1 cellular context compared by ENCODE assay signal in the genomic region with DNA sequence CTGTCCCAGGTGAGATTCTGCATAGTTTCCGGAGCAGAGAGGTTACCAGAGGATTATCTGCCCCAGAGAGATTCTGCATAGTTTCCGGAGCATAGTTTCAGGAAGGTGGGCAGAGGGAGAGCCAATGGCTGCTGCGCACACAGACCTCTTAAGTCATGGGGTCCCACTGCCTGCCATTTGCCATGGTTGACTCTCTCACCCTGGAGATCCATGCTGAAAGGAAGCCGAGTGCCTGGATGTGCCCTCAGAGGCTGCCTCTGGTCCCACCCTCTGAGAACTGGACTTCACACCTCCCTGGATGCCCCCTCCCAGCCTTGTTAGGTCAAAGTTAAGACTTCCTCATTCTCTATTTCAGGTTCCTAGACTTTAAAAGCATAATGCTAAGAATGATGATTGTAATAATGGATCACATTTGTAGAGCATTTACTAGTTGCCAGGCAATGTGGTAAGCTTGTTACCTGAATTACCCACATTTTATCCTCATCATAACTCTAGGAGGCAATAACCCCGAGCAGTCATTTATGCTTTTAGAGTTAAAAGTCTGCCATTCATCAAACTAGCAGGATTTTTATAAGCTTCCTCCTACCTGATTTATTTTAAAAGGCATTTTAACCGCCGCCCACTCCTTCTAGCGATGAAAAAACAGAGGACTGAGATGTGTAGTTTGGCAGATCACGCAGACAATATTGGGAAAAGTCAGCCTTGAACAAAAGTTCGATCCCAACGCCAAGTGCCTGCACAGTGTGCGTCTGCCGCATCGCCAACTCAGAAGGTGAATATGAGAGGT.
TF ChIP-seq lines count a peak whose summit lies in the region.

No MANE protein-coding gene starts in this region.

TF ChIP-seq in K562, 482 proteins besides CTCF, POLR2A, EP300 and RAD21:
- no peak for TF ChIP-seq ETV6 (IDR thresholded peaks at IDR 0.05; ENCODE audit: borderline replicate concordance in 1 of 2, low read depth in 2 of 2, low read length in 1 of 2)
- TF ChIP-seq ETV6 (CRISPR knock-in tag; IDR thresholded peaks at IDR 0.05; ENCODE audit: borderline replicate concordance): no peak
- TF ChIP-seq WHSC1 (IDR thresholded peaks at IDR 0.05; ENCODE audit: low read length): peak; percentile 80
- no peak for TF ChIP-seq RBFOX2 (IDR thresholded peaks at IDR 0.05; ENCODE audit: low read depth, low read length)
- TF ChIP-seq SPI1 (IDR thresholded peaks at IDR 0.05; ENCODE audit: borderline replicate concordance, low read depth, low read length): peak; percentile 35; the same call in 1 of the 2 replicates
